ENCODE assay signal across 14 cellular contexts in genomic region chr1:156895408-156895874, GRCh38. TPM values are rescaled to one million over a fixed set of nuclear protein-coding genes. Genes with fewer than 3 reads are reported as not detected.
DNase-seq lines count a peak whose midpoint lies in the region; ATAC-seq and TF ChIP-seq lines count a peak whose summit lies in the region.
"Had no signal": no experiment of that assay in that cellular context is flagged by ENCODE, and none has a peak within 500 bp of the region (broad histone marks: within the 10 kb centered on the region; RNA-seq: fewer than 3 reads in every experiment).

No MANE protein-coding gene starts in this region.

- H3K36me3 Mint-ChIP-seq in chondrocyte (ENCODE audit: low read depth), result no peaks in the 10 kb centered on the region
- no peaks in the 10 kb centered on the region for H3K36me3 Mint-ChIP-seq in activated T-helper 1 cell treated with anti-CD3 and anti-CD28 coated beads, Interleukin-12 subunit alpha, Interleukin-12 subunit beta, Interleukin-2, Interleukin-4 antibody, amounts not matched to agents 30 ng/mL and 10 ng/mL and 1 ng/mL, durations not matched to agents 14 hours and 24 hours and 36 hours (ENCODE audit: low read depth)

- H3K4me1 ChIP-seq in right lobe of liver (peaks cover 0 to 10% (median 0%) of the 10 kb centered on the region in 4 donors), testis (peaks cover 25% of the 10 kb centered on the region)

- H3K27ac ChIP-seq in right lobe of liver (peak overlapping the region; percentile 76 to 91 (median 77)), testis (peak overlapping the region; percentile 73 to 90)

- H3K27me3 ChIP-seq in right lobe of liver, result peaks cover 0 to 9% of the 10 kb centered on the region in 2 donors
- H3K27me3 ChIP-seq in testis, result no peaks in the 10 kb centered on the region

- no peaks in the 10 kb centered on the region for H3K27me3 Mint-ChIP-seq in chondrocyte (ENCODE audit: low read depth)
- peaks cover 52% of the 10 kb centered on the region for H3K27me3 Mint-ChIP-seq in activated T-helper 1 cell treated with anti-CD3 and anti-CD28 coated beads, Interleukin-12 subunit alpha, Interleukin-12 subunit beta, Interleukin-2, Interleukin-4 antibody, amounts not matched to agents 30 ng/mL and 10 ng/mL and 1 ng/mL, durations not matched to agents 14 hours and 24 hours and 36 hours (ENCODE audit: insufficient read depth)

- peak; percentile 58 for DNase-seq in NCI-H69 (lab: John Stamatoyannopoulos, UW)
- no peak for DNase-seq in chondrocyte (ENCODE audit: low spot score)
- DNase-seq in right lobe of liver, result no peak
- DNase-seq in testis, result no peak
- no peak for DNase-seq in HuH-7 (ENCODE audit: low spot score)
- no peak for DNase-seq in HuH-7.5 (ENCODE audit: low spot score)
- DNase-seq in stimulated activated naive CD4-positive, alpha-beta T cell treated with Interleukin-2 at 50 U/mL for 16 hours (lab: John Stamatoyannopoulos, UW), result no peak
- no peak for DNase-seq in activated T-helper 1 cell treated with anti-CD3 and anti-CD28 coated beads, Interleukin-12 subunit alpha, Interleukin-12 subunit beta, Interleukin-2, Interleukin-4 antibody, amounts not matched to agents 30 ng/mL and 10 ng/mL and 1 ng/mL, durations not matched to agents 14 hours and 24 hours and 36 hours (ENCODE audit: low spot score)
- DNase-seq: activated CD4-positive, alpha-beta T cell treated with anti-CD3 and anti-CD28 coated beads, Interleukin-2, amount 50 U/mL, for 1 hour; aorta; GDM1; NCI-H2029 treated with DMSO at 0.1 percent for 48 hours had no signal

- H3K9me3 Mint-ChIP-seq in chondrocyte (ENCODE audit: low read depth), result no peaks in the 10 kb centered on the region
- no peaks in the 10 kb centered on the region for H3K9me3 Mint-ChIP-seq in activated T-helper 1 cell treated with anti-CD3 and anti-CD28 coated beads, Interleukin-12 subunit alpha, Interleukin-12 subunit beta, Interleukin-2, Interleukin-4 antibody, amounts not matched to agents 30 ng/mL and 10 ng/mL and 1 ng/mL, durations not matched to agents 14 hours and 24 hours and 36 hours

- no peaks in the 10 kb centered on the region for H3K9me3 ChIP-seq in right lobe of liver
- H3K9me3 ChIP-seq in testis, result no peaks in the 10 kb centered on the region

- TF ChIP-seq POLR2A in right lobe of liver (IDR thresholded peaks at IDR 0.05) (no peak), testis (IDR thresholded peaks at IDR 0.05) (no peak)

- no peak overlapping the region for H3K4me3 ChIP-seq in right lobe of liver
- peak overlapping the region in 1 of 2 donors; percentile 58 for H3K4me3 ChIP-seq in testis

- peaks cover 58% of the 10 kb centered on the region for H3K4me1 Mint-ChIP-seq in chondrocyte (ENCODE audit: low read depth)
- H3K4me1 Mint-ChIP-seq in activated T-helper 1 cell treated with anti-CD3 and anti-CD28 coated beads, Interleukin-12 subunit alpha, Interleukin-12 subunit beta, Interleukin-2, Interleukin-4 antibody, amounts not matched to agents 30 ng/mL and 10 ng/mL and 1 ng/mL, durations not matched to agents 14 hours and 24 hours and 36 hours (ENCODE audit: low read depth), result peaks cover 6% of the 10 kb centered on the region

- no peak for TF ChIP-seq CTCF in chondrocyte (IDR thresholded peaks at IDR 0.05)
- no peak for TF ChIP-seq CTCF in right lobe of liver (IDR thresholded peaks at IDR 0.05)
- TF ChIP-seq CTCF in testis (IDR thresholded peaks at IDR 0.05), result no peak

- ATAC-seq in right lobe of liver, result no peak

- WGBS in right lobe of liver (ENCODE audit: insufficient coverage, low coverage, low lambda C conversion rate, missing lambda C conversion rate), result 69% methylated on average over 6 of the region's 6 CpGs
- WGBS in testis, 2 donors, result 57 to 73% methylated on average over 6 of the region's 6 CpGs

- intact Hi-C loops in right lobe of liver (cut with DNase I) (no loop called here), testis (cut with DNase I; ENCODE audit: low total_unique reads) (no loop called here)
- intact Hi-C loops in activated T-helper 1 cell treated with anti-CD3 and anti-CD28 coated beads, Interleukin-12 subunit alpha, Interleukin-12 subunit beta, Interleukin-2, Interleukin-4 antibody, amounts not matched to agents 30 ng/mL and 10 ng/mL and 1 ng/mL, durations not matched to agents 14 hours and 24 hours and 36 hours (cut with micrococcal nuclease), result no loop called here

- H3K27ac Mint-ChIP-seq in chondrocyte (ENCODE audit: unreplicated experiment), result peak overlapping the region; percentile 93
- H3K27ac Mint-ChIP-seq in activated T-helper 1 cell treated with anti-CD3 and anti-CD28 coated beads, Interleukin-12 subunit alpha, Interleukin-12 subunit beta, Interleukin-2, Interleukin-4 antibody, amounts not matched to agents 30 ng/mL and 10 ng/mL and 1 ng/mL, durations not matched to agents 14 hours and 24 hours and 36 hours, result no peak overlapping the region

- H3K4me3 Mint-ChIP-seq in chondrocyte (ENCODE audit: unreplicated experiment), result peak overlapping the region; percentile 57
- no peak overlapping the region for H3K4me3 Mint-ChIP-seq in activated T-helper 1 cell treated with anti-CD3 and anti-CD28 coated beads, Interleukin-12 subunit alpha, Interleukin-12 subunit beta, Interleukin-2, Interleukin-4 antibody, amounts not matched to agents 30 ng/mL and 10 ng/mL and 1 ng/mL, durations not matched to agents 14 hours and 24 hours and 36 hours

- H3K36me3 ChIP-seq in right lobe of liver (no peaks in the 10 kb centered on the region), testis (ENCODE audit: low read depth, missing control alignments) (no peaks in the 10 kb centered on the region)

RNA-seq across cellular contexts. Expression of gene PEAR1, which starts 1.9 kb away (rescaled TPM):
- total RNA-seq in chondrocyte, result 1.4 to 13.7 TPM (median 9.9 TPM) in 3 replicates
- total RNA-seq in right lobe of liver, result 1 to 10 TPM; 2.2 to 9.8 (median 3.6) TPM
- 10 to 100 TPM; 13.8 TPM for total RNA-seq in testis
- 10.5 TPM for polyA plus RNA-seq in testis (ENCODE audit: insufficient read depth, low read depth, low replicate concordance)
- total RNA-seq in activated T-helper 1 cell treated with anti-CD3 and anti-CD28 coated beads, Interleukin-12 subunit alpha, Interleukin-12 subunit beta, Interleukin-2, Interleukin-4 antibody, amounts not matched to agents 30 ng/mL and 10 ng/mL and 1 ng/mL, durations not matched to agents 14 hours and 24 hours and 36 hours, result 0.36 and 0.51 TPM in 2 replicates
- polyA plus RNA-seq: neural cell had no signal

RNA-seq across cellular contexts. Expression of gene LRRC71, which starts 25.0 kb away (rescaled TPM):
- total RNA-seq in chondrocyte (not detected in 3 replicates), right lobe of liver (under 1 TPM in 2 of 6 experiments, not detected in 4; 0.12 to 0.20 TPM), testis (10 to 100 TPM; 17.5 to 23.1 TPM)
- polyA plus RNA-seq in testis (ENCODE audit: insufficient read depth, low read depth, low replicate concordance), result 49.2 TPM
- not detected in 2 replicates for total RNA-seq in activated T-helper 1 cell treated with anti-CD3 and anti-CD28 coated beads, Interleukin-12 subunit alpha, Interleukin-12 subunit beta, Interleukin-2, Interleukin-4 antibody, amounts not matched to agents 30 ng/mL and 10 ng/mL and 1 ng/mL, durations not matched to agents 14 hours and 24 hours and 36 hours
- total RNA-seq: HT-29 had no signal
- polyA plus RNA-seq: neural cell had no signal

RNA-seq across cellular contexts. Expression of gene NTRK1, which starts 34.8 kb away (rescaled TPM):
- total RNA-seq in chondrocyte (not detected in 3 replicates), right lobe of liver (not detected), testis (10 to 100 TPM; 14.6 to 38.8 TPM)
- 4.7 TPM for polyA plus RNA-seq in testis (ENCODE audit: insufficient read depth, low read depth, low replicate concordance)
- 49.1 and 49.8 TPM in 2 replicates for total RNA-seq in activated T-helper 1 cell treated with anti-CD3 and anti-CD28 coated beads, Interleukin-12 subunit alpha, Interleukin-12 subunit beta, Interleukin-2, Interleukin-4 antibody, amounts not matched to agents 30 ng/mL and 10 ng/mL and 1 ng/mL, durations not matched to agents 14 hours and 24 hours and 36 hours
- total RNA-seq: HT-29 had no signal

RNA-seq across cellular contexts. Expression of gene INSRR, which starts 36.5 kb away (rescaled TPM):
- total RNA-seq in chondrocyte, result not detected in 3 replicates
- not detected for total RNA-seq in right lobe of liver
- 1 to 10 TPM; 6.4 to 7.0 TPM for total RNA-seq in testis
- 1.5 TPM for polyA plus RNA-seq in testis (ENCODE audit: insufficient read depth, low read depth, low replicate concordance)
- total RNA-seq in activated T-helper 1 cell treated with anti-CD3 and anti-CD28 coated beads, Interleukin-12 subunit alpha, Interleukin-12 subunit beta, Interleukin-2, Interleukin-4 antibody, amounts not matched to agents 30 ng/mL and 10 ng/mL and 1 ng/mL, durations not matched to agents 14 hours and 24 hours and 36 hours, result 0.65 and 0.78 TPM in 2 replicates
- polyA plus RNA-seq: aorta had no signal

Comparison
In these comparisons a context has a peak if more than half of its experiments do, and no peak if none do; other contexts are left out.
1. RNA of gene LRRC71, which starts 25.0 kb away (total RNA-seq): 17.5 to 23.1 TPM in testis; 0.12 to 0.20 TPM in right lobe of liver, not detected in chondrocyte and not detected in activated T-helper 1 cell treated with anti-CD3 and anti-CD28 coated beads, Interleukin-12 subunit alpha, Interleukin-12 subunit beta, Interleukin-2, Interleukin-4 antibody, amounts not matched to agents 30 ng/mL and 10 ng/mL and 1 ng/mL, durations not matched to agents 14 hours and 24 hours and 36 hours; every median in the first group is over 10 times any median in the second.
2. RNA of gene NTRK1, which starts 34.8 kb away (total RNA-seq): 49.1 to 49.8 TPM in activated T-helper 1 cell treated with anti-CD3 and anti-CD28 coated beads, Interleukin-12 subunit alpha, Interleukin-12 subunit beta, Interleukin-2, Interleukin-4 antibody, amounts not matched to agents 30 ng/mL and 10 ng/mL and 1 ng/mL, durations not matched to agents 14 hours and 24 hours and 36 hours and 14.6 to 38.8 TPM in testis; not detected in right lobe of liver and not detected in chondrocyte; every median in the first group is over 10 times any median in the second.